In the genomic region with DNA sequence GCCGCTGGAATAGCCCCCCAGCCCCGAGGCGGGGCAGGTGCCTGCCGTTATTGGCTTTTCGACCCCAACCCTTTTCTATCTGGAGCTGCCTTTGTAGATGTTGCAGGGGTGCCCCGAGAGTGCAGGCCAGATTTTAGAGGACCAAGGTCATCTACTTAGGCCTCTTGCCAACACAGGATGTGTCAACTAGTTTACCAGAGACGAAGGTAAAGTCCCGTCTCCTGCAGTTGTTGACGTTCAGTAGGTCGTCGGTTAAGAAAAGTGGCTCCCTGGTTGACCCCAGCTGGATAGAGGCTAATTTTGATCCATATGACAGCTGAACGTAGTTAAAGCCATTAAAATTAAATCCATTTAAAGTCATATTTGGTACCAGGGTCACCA, we compare ENCODE assay signal across 8 cellular contexts. TPM values are rescaled to one million over a fixed set of nuclear protein-coding genes. Genes with fewer than 3 reads are reported as not detected.
A peak's percentile ranks its signal among the peaks of the same experiment; 100 is the strongest.
DNase-seq lines count a peak whose midpoint lies in the region; ATAC-seq and TF ChIP-seq lines count a peak whose summit lies in the region.

No MANE protein-coding gene starts in this region.

- H3K4me3 Mint-ChIP-seq in CD14-positive monocyte, result peak overlapping the region; percentile 83 to 86
- H3K4me3 Mint-ChIP-seq in activated naive CD8-positive, alpha-beta T cell treated with anti-CD3 and anti-CD28 coated beads, Interleukin-2, amount 10 ng/mL, durations not matched to agents 7 days and 5 days, result peak overlapping the region; percentile 94

- ATAC-seq in GM19025 (IDR thresholded peaks at IDR 0.05; ENCODE audit: low read depth, unreplicated experiment) (peak; percentile 0), HG03521 (IDR thresholded peaks at IDR 0.05; ENCODE audit: unreplicated experiment) (peak; percentile 2)
- ATAC-seq in activated naive CD8-positive, alpha-beta T cell treated with anti-CD3 and anti-CD28 coated beads, Interleukin-2, amount 10 ng/mL, durations not matched to agents 7 days and 5 days (ENCODE audit: low read depth), result peak; percentile 10

- peak overlapping the region; percentile 77 for H3K4me2 ChIP-seq in hepatocyte

- no peaks in the 10 kb centered on the region for H3K27me3 ChIP-seq in hepatocyte

- H3K36me3 ChIP-seq in hepatocyte (replicated peaks; ENCODE audit: insufficient read depth, low read depth), result no peaks in the 10 kb centered on the region

- intact Hi-C loops in CD14-positive monocyte (cut with micrococcal nuclease), result loop anchor here in 1 of 2 donors (5.0 kb wide), 1 partner anchor 37 kb away; no protein-coding TSS in a partner anchor

- peaks cover under 1 to 14% (median 11%) of the 10 kb centered on the region in 7 donors for H3K9me3 Mint-ChIP-seq in CD14-positive monocyte
- H3K9me3 Mint-ChIP-seq in activated naive CD8-positive, alpha-beta T cell treated with anti-CD3 and anti-CD28 coated beads, Interleukin-2, amount 10 ng/mL, durations not matched to agents 7 days and 5 days, result peaks cover 1% of the 10 kb centered on the region

- H4K20me1 ChIP-seq in hepatocyte (ENCODE audit: insufficient read depth, poor library complexity, severe bottlenecking), result peaks cover 35% of the 10 kb centered on the region

- DNase-seq in CD14-positive monocyte (ENCODE audit: low spot score) (no peak), hepatocyte (ENCODE audit: low spot score) (peak; percentile 49), T1000 (lab: John Stamatoyannopoulos, UW) (no peak), GF-D8 (lab: John Stamatoyannopoulos, UW) (no peak)
- no peak for DNase-seq in activated naive CD8-positive, alpha-beta T cell treated with anti-CD3 and anti-CD28 coated beads, Interleukin-2, amount 10 ng/mL, durations not matched to agents 7 days and 5 days

- H3K79me2 ChIP-seq in hepatocyte, result peaks cover 42% of the 10 kb centered on the region

- H3K36me3 Mint-ChIP-seq in CD14-positive monocyte, result peaks cover 0 to 8% of the 10 kb centered on the region in 2 donors
- peaks cover 16% of the 10 kb centered on the region for H3K36me3 Mint-ChIP-seq in activated naive CD8-positive, alpha-beta T cell treated with anti-CD3 and anti-CD28 coated beads, Interleukin-2, amount 10 ng/mL, durations not matched to agents 7 days and 5 days

- no peaks in the 10 kb centered on the region for H3K9me3 ChIP-seq in hepatocyte (ENCODE audit: low read depth)

- H3K27me3 Mint-ChIP-seq in CD14-positive monocyte (ENCODE audit: low read depth in 3 of 3), result no peaks in the 10 kb centered on the region
- H3K27me3 Mint-ChIP-seq in activated naive CD8-positive, alpha-beta T cell treated with anti-CD3 and anti-CD28 coated beads, Interleukin-2, amount 10 ng/mL, durations not matched to agents 7 days and 5 days, result no peaks in the 10 kb centered on the region

- H3K4me3 ChIP-seq in hepatocyte, result peak overlapping the region; percentile 82
- peak overlapping the region; percentile 82 to 100 (median 94) for H3K4me3 ChIP-seq in skin epidermis

- H2AFZ ChIP-seq in hepatocyte, result peak overlapping the region; percentile 99

- peaks cover 10% of the 10 kb centered on the region for H3K4me1 ChIP-seq in hepatocyte (ENCODE audit: insufficient read depth)

- 19% methylated on average over 12 of the region's 12 CpGs for WGBS in hepatocyte (ENCODE audit: low lambda C conversion rate, missing lambda C conversion rate)

- peak overlapping the region; percentile 79 to 92 (median 85) for H3K27ac Mint-ChIP-seq in CD14-positive monocyte
- H3K27ac Mint-ChIP-seq in activated naive CD8-positive, alpha-beta T cell treated with anti-CD3 and anti-CD28 coated beads, Interleukin-2, amount 10 ng/mL, durations not matched to agents 7 days and 5 days, result peak overlapping the region; percentile 91

- POLR2A ChIA-PET in activated naive CD8-positive, alpha-beta T cell treated with anti-CD3 and anti-CD28 coated beads, Interleukin-2, amount 10 ng/mL, durations not matched to agents 7 days and 5 days (lab: Charles Lee), result interaction anchor here (0.9 to 1.2 kb wide), 4 partner anchors 72 to 667 kb away, joined by 3 to 5 read pairs (median 3); no protein-coding TSS in a partner anchor

- H3K4me1 Mint-ChIP-seq in CD14-positive monocyte, result peaks cover 26% of the 10 kb centered on the region
- peaks cover 29% of the 10 kb centered on the region for H3K4me1 Mint-ChIP-seq in activated naive CD8-positive, alpha-beta T cell treated with anti-CD3 and anti-CD28 coated beads, Interleukin-2, amount 10 ng/mL, durations not matched to agents 7 days and 5 days

- no peak for TF ChIP-seq CTCF in CD14-positive monocyte (IDR thresholded peaks at IDR 0.05)
- TF ChIP-seq CTCF in hepatocyte (IDR thresholded peaks at IDR 0.05; ENCODE audit: poor library complexity), result no peak

- no peaks in the 10 kb centered on the region for H3K9me2 ChIP-seq in hepatocyte (replicated peaks; ENCODE audit: insufficient read depth)

- H3K27ac ChIP-seq in hepatocyte, result peak overlapping the region; percentile 99
- peak overlapping the region in 20 of 21 experiments; percentile 64 to 100 (median 98) for H3K27ac ChIP-seq in skin epidermis

RNA-seq across cellular contexts. Expression of a gene that starts 0.6 kb away (rescaled TPM):
- 10 to 100 TPM; 54.5 to 73.3 TPM for polyA plus RNA-seq in CD14-positive monocyte
- total RNA-seq in activated naive CD8-positive, alpha-beta T cell treated with anti-CD3 and anti-CD28 coated beads, Interleukin-2, amount 10 ng/mL, durations not matched to agents 7 days and 5 days, result 100 to 1,000 TPM; 105 to 115 TPM
- total RNA-seq in hepatocyte, result 81.8 and 96.7 TPM in 2 replicates
- polyA plus RNA-seq in hepatocyte, result 60.3 and 85.5 TPM in 2 replicates
